In genomic region chr14:70534904-70535303, GRCh38 we compare ENCODE assay signal across 27 cellular contexts. TPM values are rescaled to one million over a fixed set of nuclear protein-coding genes. Genes with fewer than 3 reads are reported as not detected.
"Had no signal": no experiment of that assay in that cellular context is flagged by ENCODE, and none has a peak within 500 bp of the region (broad histone marks: within the 10 kb centered on the region; RNA-seq: fewer than 3 reads in every experiment).

TSS of gene ADAM20 (minus strand) at chr14:70535004. CDS start at chr14:70524757, 10,247 bp downstream.

- H3K9ac ChIP-seq: neural progenitor cell, parathyroid adenoma had no signal

- H2AFZ ChIP-seq: neural progenitor cell, parathyroid adenoma had no signal

- H3K36me3 ChIP-seq: ovary, right lobe of liver, suprapubic skin, transverse colon, upper lobe of right lung, vagina had no signal

- H3K27ac ChIP-seq: neural progenitor cell, ovary, parathyroid adenoma, psoas muscle, right lobe of liver, sigmoid colon, suprapubic skin, testis, tibial artery, transverse colon, upper lobe of right lung, vagina had no signal

- H3K4me3 ChIP-seq: neural progenitor cell, ovary, psoas muscle, right lobe of liver, sigmoid colon, suprapubic skin, testis, tibial artery, transverse colon, upper lobe of right lung, vagina had no signal

- H3K4me2 ChIP-seq: neural progenitor cell had no signal

- H3K4me1 ChIP-seq: neural progenitor cell, parathyroid adenoma, psoas muscle, right lobe of liver, sigmoid colon, suprapubic skin, testis, tibial artery, transverse colon, upper lobe of right lung, vagina had no signal

- DNase-seq: naive thymus-derived CD4-positive, alpha-beta T cell; natural killer cell; occipital lobe; ovary; posterior cingulate gyrus; psoas muscle; right cardiac atrium; right lobe of liver; sigmoid colon; small intestine; stimulated activated CD4-positive, alpha-beta T cell treated with anti-CD3 and anti-CD28 coated beads, Interleukin-1b, Interleukin-23, amount 100 ng/mL, for 48 hours; stimulated activated CD4-positive, alpha-beta T cell treated with anti-CD3 and anti-CD28 coated beads, Interleukin-4, amount 100 ng/mL, for 1 hour; stimulated activated CD4-positive, alpha-beta T cell treated with anti-CD3 and anti-CD28 coated beads, Interleukin-4, amount 100 ng/mL, for 4 hours; stimulated activated CD8-positive, alpha-beta memory T cell treated with anti-CD3 and anti-CD28 coated beads, Interleukin-4, amount 100 ng/mL, for 48 hours; stimulated activated naive CD4-positive, alpha-beta T cell; stimulated activated naive CD8-positive, alpha-beta T cell treated with anti-CD3 and anti-CD28 coated beads, Interleukin-15, amount 100 ng/mL, for 72 hours; stimulated activated naive CD8-positive, alpha-beta T cell treated with anti-CD3 and anti-CD28 coated beads, Interleukin-15, Interleukin-2, amounts not matched to agents 100 U/mL and 50 U/mL, for 24 hours; substantia nigra; testis; tibial artery; transverse colon; upper lobe of right lung had no signal

- H3K27me3 ChIP-seq: neural progenitor cell, ovary, right lobe of liver, sigmoid colon, suprapubic skin, testis, tibial artery, transverse colon, upper lobe of right lung, vagina had no signal

- H3K9me3 ChIP-seq: psoas muscle, right lobe of liver, testis, transverse colon, upper lobe of right lung, vagina had no signal

RNA-seq across cellular contexts. Expression of gene ADAM20, which starts in this region (rescaled TPM):
- polyA plus RNA-seq: naive thymus-derived CD4-positive, alpha-beta T cell; urinary bladder had no signal
